Comparison of ENCODE assay signal across 2 cellular contexts in the genomic region with DNA sequence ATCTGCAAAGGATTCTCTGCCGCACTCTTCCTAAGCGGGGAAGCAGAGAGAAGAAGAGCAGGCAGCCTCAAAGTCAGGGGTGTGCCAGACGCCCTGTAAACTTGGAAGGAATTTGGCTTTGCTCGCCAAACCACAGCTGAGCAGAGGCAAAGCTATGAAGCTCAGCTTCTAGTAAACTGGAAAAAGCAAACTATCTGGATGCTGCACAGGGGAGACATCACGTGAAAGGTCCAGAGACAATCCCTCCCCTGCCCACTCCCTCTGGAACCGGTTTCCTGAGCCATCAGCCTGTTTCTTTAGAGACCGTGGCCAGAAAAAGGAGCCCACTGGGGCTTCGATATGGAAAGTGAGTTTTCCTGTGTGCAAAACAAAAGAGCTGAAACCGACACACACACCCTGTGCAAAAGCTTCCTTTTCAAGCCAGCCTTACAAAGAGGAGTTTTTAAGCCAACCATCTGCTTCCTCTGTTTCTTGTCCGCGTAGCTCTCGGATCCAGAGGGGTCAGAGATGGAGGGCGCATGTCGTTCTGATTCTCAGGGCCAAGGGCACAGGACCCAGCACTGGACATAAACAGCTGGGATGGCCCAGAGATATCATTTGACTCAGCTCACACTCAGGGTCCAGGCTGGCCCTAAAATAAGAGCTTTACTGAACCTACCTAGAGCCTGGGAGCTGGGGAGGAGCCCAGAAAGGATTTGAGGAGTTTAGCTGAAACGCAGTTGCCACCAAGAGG.
TF ChIP-seq lines count a peak whose summit lies in the region.

No MANE protein-coding gene starts in this region.

TF ChIP-seq in liver, 16 proteins besides CTCF, POLR2A, EP300 and RAD21:
- TF ChIP-seq SP1 (IDR thresholded peaks at IDR 0.05) = peak; percentile 15
- TF ChIP-seq HNF4A (conservative IDR thresholded peaks at IDR 0.05) = no peak
- TF ChIP-seq NR2F2 (IDR thresholded peaks at IDR 0.05) = peak; percentile 94
TF ChIP-seq in liver: peak in this region for 2.

TF ChIP-seq in HepG2, 621 proteins besides CTCF, POLR2A, EP300 and RAD21:
- TF ChIP-seq ZMYM3 (CRISPR knock-in tag; IDR thresholded peaks at IDR 0.05) (no peak), SCMH1 (CRISPR knock-in tag; IDR thresholded peaks at IDR 0.05; ENCODE audit: borderline replicate concordance) (no peak), ZNF629 (CRISPR knock-in tag; conservative IDR thresholded peaks at IDR 0.05) (no peak), ZNF749 (CRISPR knock-in tag; IDR thresholded peaks at IDR 0.05; ENCODE audit: borderline replicate concordance) (no peak), ZFP36 (IDR thresholded peaks at IDR 0.05; ENCODE audit: borderline replicate concordance, low read depth, low read length, partially characterized antibody) (no peak), ZNF841 (CRISPR knock-in tag; IDR thresholded peaks at IDR 0.05; ENCODE audit: borderline replicate concordance) (no peak), ZNF451 (CRISPR knock-in tag; IDR thresholded peaks at IDR 0.05) (no peak), ATM (IDR thresholded peaks at IDR 0.05; ENCODE audit: borderline replicate concordance) (no peak), PLRG1 (conservative IDR thresholded peaks at IDR 0.05) (no peak), TBX3 (IDR thresholded peaks at IDR 0.05; ENCODE audit: borderline replicate concordance) (no peak), ZNF556 (CRISPR knock-in tag; IDR thresholded peaks at IDR 0.05; ENCODE audit: borderline replicate concordance) (no peak), LCORL (IDR thresholded peaks at IDR 0.05) (no peak), LCORL (CRISPR knock-in tag; IDR thresholded peaks at IDR 0.05) (no peak), ZBTB7A (CRISPR knock-in tag; IDR thresholded peaks at IDR 0.05) (no peak), EEA1 (CRISPR knock-in tag; IDR thresholded peaks at IDR 0.05; ENCODE audit: borderline replicate concordance) (no peak), ETV5 (CRISPR knock-in tag; IDR thresholded peaks at IDR 0.05; ENCODE audit: borderline replicate concordance) (no peak), ARHGAP35 (CRISPR knock-in tag; IDR thresholded peaks at IDR 0.05; ENCODE audit: borderline replicate concordance) (no peak), SPEN (CRISPR knock-in tag; IDR thresholded peaks at IDR 0.05; ENCODE audit: low read depth) (no peak)
- TF ChIP-seq, protein P1, sequence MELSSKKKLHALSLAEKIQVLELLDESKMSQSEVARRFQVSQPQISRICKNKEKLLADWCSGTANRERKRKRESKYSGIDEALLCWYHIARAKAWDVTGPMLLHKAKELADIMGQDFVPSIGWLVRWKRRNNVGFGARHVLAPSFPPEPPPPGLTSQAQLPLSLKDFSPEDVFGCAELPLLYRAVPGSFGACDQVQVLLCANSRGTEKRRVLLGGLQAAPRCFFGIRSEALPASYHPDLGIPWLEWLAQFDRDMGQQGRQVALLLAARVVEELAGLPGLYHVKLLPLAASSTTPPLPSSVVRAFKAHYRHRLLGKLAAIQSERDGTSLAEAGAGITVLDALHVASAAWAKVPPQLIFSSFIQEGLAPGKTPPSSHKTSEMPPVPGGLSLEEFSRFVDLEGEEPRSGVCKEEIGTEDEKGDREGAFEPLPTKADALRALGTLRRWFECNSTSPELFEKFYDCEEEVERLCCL (CRISPR knock-in tag; IDR thresholded peaks at IDR 0.05; ENCODE audit: borderline replicate concordance) = no peak
